In genomic region chr6:11008821-11009220, GRCh38 we compare ENCODE assay signal across 18 cellular contexts. TPM values are rescaled to one million over a fixed set of nuclear protein-coding genes. Genes with fewer than 3 reads are reported as not detected.
DNase-seq lines count a peak whose midpoint lies in the region; ATAC-seq and TF ChIP-seq lines count a peak whose summit lies in the region.
"Had no signal": no experiment of that assay in that cellular context is flagged by ENCODE, and none has a peak within 500 bp of the region (broad histone marks: within the 10 kb centered on the region; RNA-seq: fewer than 3 reads in every experiment).

No MANE protein-coding gene starts in this region.

- no peak for TF ChIP-seq EP300 in gastroesophageal sphincter (IDR thresholded peaks at IDR 0.05)

- CTCF ChIA-PET in Panc1 (lab: Charles Lee): no interaction called here

- H3K27me3 ChIP-seq in Panc1 (ENCODE audit: control insufficient read depth, insufficient read depth, low read length) (no peaks in the 10 kb centered on the region), fibroblast of lung (ENCODE audit: control insufficient read depth, insufficient read depth, low read length) (no peaks in the 10 kb centered on the region), osteoblast (ENCODE audit: insufficient read depth, low read length) (no peaks in the 10 kb centered on the region), gastroesophageal sphincter (peaks cover 7% of the 10 kb centered on the region)
- H3K27me3 ChIP-seq: neural progenitor cell, tibial nerve had no signal

- H3K36me3 ChIP-seq in Panc1 (ENCODE audit: control insufficient read depth, insufficient read depth, low read length) (no peaks in the 10 kb centered on the region), fibroblast of lung (ENCODE audit: control insufficient read depth, insufficient read depth, low read length) (no peaks in the 10 kb centered on the region), osteoblast (ENCODE audit: insufficient read depth, low read length) (no peaks in the 10 kb centered on the region), gastroesophageal sphincter (no peaks in the 10 kb centered on the region)
- H3K36me3 ChIP-seq: lower lobe of right lung, neural progenitor cell, tibial nerve had no signal

- TF ChIP-seq POLR2A in gastroesophageal sphincter (IDR thresholded peaks at IDR 0.05): no peak

- peak; percentile 9 for DNase-seq in GM04504 (ENCODE audit: low read depth)
- no peak for DNase-seq in Panc1 (ENCODE audit: low read depth, low spot score)
- peak; percentile 52 to 61 for DNase-seq in fibroblast of lung (ENCODE audit: low read depth in 2 of 2)
- DNase-seq in osteoblast (ENCODE audit: insufficient read length, low spot score, missing footprints): no peak
- no peak for DNase-seq in T-helper 2 cell
- no peak for DNase-seq in activated CD4-positive, CD25-positive, alpha-beta regulatory T cell (lab: John Stamatoyannopoulos, UW)
- DNase-seq: activated naive CD4-positive, alpha-beta T cell treated with anti-CD3 and anti-CD28 coated beads, Interleukin-2, amount 10 ng/mL, durations not matched to agents 7 days and 5 days; cerebellar nuclear complex; lower lobe of right lung; NCI-H1105; NCI-H2227 treated with DMSO at 0.1 percent for 48 hours; stimulated activated CD4-positive, alpha-beta T cell treated with anti-CD3 and anti-CD28 coated beads, Interleukin-4, amount 100 ng/mL, for 4 hours; T-cell had no signal

- peaks cover 56% of the 10 kb centered on the region for H3K4me1 ChIP-seq in Panc1 (ENCODE audit: control insufficient read depth, insufficient read depth, low read length)
- peaks cover 17% of the 10 kb centered on the region for H3K4me1 ChIP-seq in fibroblast of lung (ENCODE audit: control insufficient read depth, extremely low read depth, insufficient read depth, low read length)
- peaks cover 11% of the 10 kb centered on the region for H3K4me1 ChIP-seq in osteoblast (ENCODE audit: insufficient read depth, low read length)
- H3K4me1 ChIP-seq in gastroesophageal sphincter: peaks cover 0 to 14% (median 0%) of the 10 kb centered on the region in 3 donors
- H3K4me1 ChIP-seq: lower lobe of right lung had no signal

- H2AFZ ChIP-seq in fibroblast of lung (ENCODE audit: low read length) (no peak overlapping the region), osteoblast (ENCODE audit: low read length) (no peak overlapping the region)
- H2AFZ ChIP-seq: neural progenitor cell had no signal

- no peaks in the 10 kb centered on the region for H4K20me1 ChIP-seq in fibroblast of lung (ENCODE audit: control insufficient read depth, extremely low read depth, insufficient read depth, low read length)
- H4K20me1 ChIP-seq in osteoblast (ENCODE audit: insufficient read depth, low read length): no peaks in the 10 kb centered on the region

- no peak overlapping the region for H3K4me2 ChIP-seq in fibroblast of lung (ENCODE audit: extremely low read depth, insufficient read depth, low read length)
- peak overlapping the region; percentile 62 for H3K4me2 ChIP-seq in osteoblast (ENCODE audit: insufficient read depth, low read length)
- H3K4me2 ChIP-seq: neural progenitor cell had no signal

- in situ Hi-C loops in Panc1 (cut with HindIII; ENCODE audit: low pct_unique_long_range_greater_than_20kb, low sequenced_read_pairs): no loop called here

- POLR2A ChIA-PET in Panc1 (lab: Charles Lee): no interaction called here

- ATAC-seq in Panc1 (no peak), gastroesophageal sphincter (no peak)
- ATAC-seq: activated CD4-positive, CD25-positive, alpha-beta regulatory T cell treated with anti-CD3 and anti-CD28 coated beads, Interleukin-2, amount 50 U/mL, for 24 hours; lower lobe of right lung; sciatic nerve; T-cell had no signal

- H3K9me3 ChIP-seq in Panc1 (ENCODE audit: control insufficient read depth, insufficient read depth, low read depth, low read length): no peaks in the 10 kb centered on the region
- H3K9me3 ChIP-seq in fibroblast of lung (ENCODE audit: control insufficient read depth, insufficient read depth, low read depth, low read length): no peaks in the 10 kb centered on the region
- H3K9me3 ChIP-seq in osteoblast (ENCODE audit: low read depth, low read length): no peaks in the 10 kb centered on the region
- no peaks in the 10 kb centered on the region for H3K9me3 ChIP-seq in gastroesophageal sphincter
- H3K9me3 ChIP-seq: lower lobe of right lung, tibial nerve had no signal

- 0 to 18% methylated on average over 1 of the region's 1 CpG for WGBS in gastroesophageal sphincter (ENCODE audit: low coverage in 1 of 2), 2 donors

- peak overlapping the region in 1 of 2 experiments; percentile 31; a peak in 2 of 4 replicates for H3K4me3 ChIP-seq in Panc1 (ENCODE audit: low read depth in 2 of 2, low read length in 2 of 2)
- H3K4me3 ChIP-seq in fibroblast of lung (replicated peaks in 1 of 4; ENCODE audit: control extremely low read depth in 1 of 4, insufficient read depth in 1 of 4, low read depth in 3 of 4, low read length in 4 of 4): no peak overlapping the region
- no peak overlapping the region for H3K4me3 ChIP-seq in osteoblast (ENCODE audit: insufficient read depth, low read length)
- H3K4me3 ChIP-seq in gastroesophageal sphincter: no peak overlapping the region
- H3K4me3 ChIP-seq: lower lobe of right lung, neural progenitor cell, tibial nerve had no signal

- no TSS peak for BruUV-seq in Panc1 (replicated peaks; lab: Mats Ljungman, UMichigan)

- no peak for TF ChIP-seq CTCF in Panc1 (IDR thresholded peaks at IDR 0.05)
- no peak for TF ChIP-seq CTCF in fibroblast of lung (conservative IDR thresholded peaks at IDR 0.05 in 1 of 2, IDR thresholded peaks at IDR 0.05 in 1 of 2; ENCODE audit: low read depth in 1 of 2, low read length in 2 of 2)
- TF ChIP-seq CTCF in osteoblast (IDR thresholded peaks at IDR 0.05; ENCODE audit: extremely low read depth, low read depth, low read length): no peak
- TF ChIP-seq CTCF in gastroesophageal sphincter (IDR thresholded peaks at IDR 0.05): no peak

- H3K9ac ChIP-seq in fibroblast of lung (ENCODE audit: insufficient read depth, low read length): no peak overlapping the region
- H3K9ac ChIP-seq: neural progenitor cell had no signal

- H3K27ac ChIP-seq in Panc1 (ENCODE audit: low read length): peak overlapping the region; percentile 34
- H3K27ac ChIP-seq in fibroblast of lung (ENCODE audit: insufficient read depth, low read length): no peak overlapping the region
- H3K27ac ChIP-seq in osteoblast (ENCODE audit: low read depth, low read length): no peak overlapping the region
- H3K27ac ChIP-seq in gastroesophageal sphincter: no peak overlapping the region
- H3K27ac ChIP-seq: lower lobe of right lung, neural progenitor cell, tibial nerve had no signal

- intact Hi-C loops in Panc1 (cut with micrococcal nuclease; ENCODE audit: unreplicated experiment): loop anchor here (5.0 kb wide), 1 partner anchor 33 kb away; the partner anchor contains the start of gene ELOVL2

- no peaks in the 10 kb centered on the region for H3K79me2 ChIP-seq in fibroblast of lung (ENCODE audit: control insufficient read depth, insufficient read depth, low read length)
- no peaks in the 10 kb centered on the region for H3K79me2 ChIP-seq in osteoblast (ENCODE audit: insufficient read depth, low read length)

RNA-seq across cellular contexts. Expression of gene ELOVL2, which starts 35.3 kb away (rescaled TPM):
- total RNA-seq in Panc1 (2021; ENCODE audit: unreplicated experiment): 27.8 TPM
- 12.1 TPM for polyA plus RNA-seq in Panc1 (2012; ENCODE audit: insufficient read length)
- under 0.01 and 1.0 TPM in 2 replicates for total RNA-seq in fibroblast of lung
- 1.7 and 13.9 TPM in 2 replicates for polyA plus RNA-seq in fibroblast of lung
- 1.1 and 8.5 TPM in 2 replicates for polyA plus RNA-seq in fibroblast of lung (2012)
- 1.0 and 3.7 TPM in 2 replicates for polyA minus RNA-seq in fibroblast of lung (ENCODE audit: low replicate concordance)
- under 0.01 and 0.29 TPM in 2 replicates for total RNA-seq in osteoblast
- under 1 TPM in 3 of 4 donors, not detected in 1; 0.40 to 0.87 (median 0.62) TPM for total RNA-seq in gastroesophageal sphincter

Comparison
In these comparisons a context has a peak if more than half of its experiments do, and no peak if none do; other contexts are left out.
1. DNase-seq: peak in GM04504 (single experiment) and fibroblast of lung (2 of 2); none in Panc1 (single experiment), osteoblast (single experiment), T-helper 2 cell (0 of 5) and activated CD4-positive, CD25-positive, alpha-beta regulatory T cell (0 of 4).
2. RNA of gene ELOVL2, which starts 35.3 kb away (total RNA-seq): 27.8 TPM in Panc1 (single experiment); 0.40 to 0.87 TPM in gastroesophageal sphincter, under 0.01 to 1.0 TPM in fibroblast of lung and under 0.01 to 0.29 TPM in osteoblast; every median in the first group is over 10 times any median in the second.